14 cellular contexts compared by ENCODE assay signal in the genomic region with DNA sequence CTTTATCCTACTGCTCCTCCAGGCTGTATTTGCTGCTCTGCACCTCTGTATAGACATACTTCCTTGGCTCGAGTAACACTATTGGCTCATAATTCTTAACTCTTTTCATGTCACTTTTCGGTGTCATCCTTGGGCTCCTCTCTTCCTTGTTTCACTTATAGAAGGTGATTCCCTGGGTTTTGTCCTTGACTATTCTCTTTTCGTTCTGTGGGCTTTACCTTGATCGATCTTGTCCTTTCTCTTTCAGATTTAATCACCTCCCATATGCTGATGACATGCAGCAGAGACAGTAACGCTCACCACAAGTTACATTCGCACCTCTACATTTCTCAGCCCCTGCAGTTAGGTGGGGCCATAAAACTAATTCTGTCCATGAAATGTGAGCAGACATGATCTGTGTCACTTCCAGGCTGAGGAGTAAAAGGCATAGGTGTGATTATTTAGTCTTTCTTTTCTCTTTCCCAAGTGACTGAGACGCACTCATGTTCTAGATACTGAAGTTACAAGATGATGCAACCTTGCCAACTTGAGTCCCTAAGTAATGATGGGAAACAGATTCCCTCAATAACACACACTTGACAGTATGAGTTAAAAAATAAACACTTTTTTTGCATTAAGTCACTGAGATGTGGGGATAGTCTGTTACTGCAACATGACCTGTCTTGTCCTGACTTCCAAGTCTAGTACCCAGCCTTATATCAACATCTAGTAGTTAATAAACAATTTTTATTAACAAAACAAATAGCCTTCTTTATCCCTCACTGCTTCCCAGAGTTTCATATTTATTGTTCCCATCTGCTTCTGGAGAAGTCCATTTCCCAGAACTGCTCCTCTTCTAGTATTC. TPM values are rescaled to one million over a fixed set of nuclear protein-coding genes. Genes with fewer than 3 reads are reported as not detected.
DNase-seq lines count a peak whose midpoint lies in the region; ATAC-seq and TF ChIP-seq lines count a peak whose summit lies in the region.
"Had no signal": no experiment of that assay in that cellular context is flagged by ENCODE, and none has a peak within 500 bp of the region (broad histone marks: within the 10 kb centered on the region; RNA-seq: fewer than 3 reads in every experiment).

No MANE protein-coding gene starts in this region.

- POLR2A ChIA-PET in activated CD8-positive, alpha-beta T cell treated with anti-CD3 and anti-CD28 coated beads for 36 hours (lab: Charles Lee): no interaction called here
- POLR2A ChIA-PET in activated CD8-positive, alpha-beta T cell treated with anti-CD3 and anti-CD28 coated beads, Interleukin-2, amount 10 ng/mL, durations not matched to agents 7 days and 5 days (lab: Charles Lee): no interaction called here
- POLR2A ChIA-PET in CD4-positive, alpha-beta T cell (lab: Charles Lee): no interaction called here

- no peak for TF ChIP-seq CTCF in activated CD8-positive, alpha-beta T cell treated with anti-CD3 and anti-CD28 coated beads for 36 hours (IDR thresholded peaks at IDR 0.05)
- no peak for TF ChIP-seq CTCF in CD4-positive, alpha-beta T cell (IDR thresholded peaks at IDR 0.05)

- no peaks in the 10 kb centered on the region for H3K9me3 Mint-ChIP-seq in activated CD8-positive, alpha-beta T cell treated with anti-CD3 and anti-CD28 coated beads for 36 hours
- no peaks in the 10 kb centered on the region for H3K9me3 Mint-ChIP-seq in activated CD8-positive, alpha-beta T cell treated with anti-CD3 and anti-CD28 coated beads, Interleukin-2, amount 10 ng/mL, durations not matched to agents 7 days and 5 days (ENCODE audit: insufficient read depth)
- H3K9me3 Mint-ChIP-seq in stimulated activated memory B cell treated with anti-CD40 and anti-IgM and Interleukin-4, amounts not matched to agents 10 μg/mL and 1 μg/mL and 100 μg/mL, for 72 hours: no peaks in the 10 kb centered on the region
- H3K9me3 Mint-ChIP-seq in CD4-positive, alpha-beta T cell: no peaks in the 10 kb centered on the region

- H3K27ac ChIP-seq in CD4-positive, alpha-beta T cell (ENCODE audit: low read depth, low read length): no peak overlapping the region

- no peaks in the 10 kb centered on the region for H3K9me3 ChIP-seq in CD4-positive, alpha-beta T cell (ENCODE audit: control insufficient read depth, low read length)

- no peak overlapping the region for H3K27ac Mint-ChIP-seq in activated CD8-positive, alpha-beta T cell treated with anti-CD3 and anti-CD28 coated beads for 36 hours
- H3K27ac Mint-ChIP-seq in activated CD8-positive, alpha-beta T cell treated with anti-CD3 and anti-CD28 coated beads, Interleukin-2, amount 10 ng/mL, durations not matched to agents 7 days and 5 days: no peak overlapping the region
- H3K27ac Mint-ChIP-seq in stimulated activated memory B cell treated with anti-CD40 and anti-IgM and Interleukin-4, amounts not matched to agents 10 μg/mL and 1 μg/mL and 100 μg/mL, for 72 hours: no peak overlapping the region
- H3K27ac Mint-ChIP-seq in CD4-positive, alpha-beta T cell: no peak overlapping the region

- CTCF ChIA-PET in activated CD8-positive, alpha-beta T cell treated with anti-CD3 and anti-CD28 coated beads for 36 hours (lab: Charles Lee): interaction anchor here (0.8 kb wide), 1 partner anchor 44 kb away, joined by 3 read pairs; no protein-coding TSS in a partner anchor
- CTCF ChIA-PET in activated CD8-positive, alpha-beta T cell treated with anti-CD3 and anti-CD28 coated beads, Interleukin-2, amount 10 ng/mL, durations not matched to agents 7 days and 5 days (lab: Charles Lee): no interaction called here
- CTCF ChIA-PET in CD4-positive, alpha-beta T cell (lab: Charles Lee): no interaction called here

- intact Hi-C loops in activated CD8-positive, alpha-beta T cell treated with anti-CD3 and anti-CD28 coated beads for 36 hours (cut with micrococcal nuclease): no loop called here
- intact Hi-C loops in CD4-positive, alpha-beta T cell (cut with DNase I, micrococcal nuclease): no loop called here

- H3K4me1 Mint-ChIP-seq in activated CD8-positive, alpha-beta T cell treated with anti-CD3 and anti-CD28 coated beads for 36 hours (ENCODE audit: low read depth): peaks cover 2% of the 10 kb centered on the region
- peaks cover 8% of the 10 kb centered on the region for H3K4me1 Mint-ChIP-seq in activated CD8-positive, alpha-beta T cell treated with anti-CD3 and anti-CD28 coated beads, Interleukin-2, amount 10 ng/mL, durations not matched to agents 7 days and 5 days (ENCODE audit: low read depth)
- H3K4me1 Mint-ChIP-seq in stimulated activated memory B cell treated with anti-CD40 and anti-IgM and Interleukin-4, amounts not matched to agents 10 μg/mL and 1 μg/mL and 100 μg/mL, for 72 hours: peaks cover 5% of the 10 kb centered on the region
- H3K4me1 Mint-ChIP-seq in CD4-positive, alpha-beta T cell (ENCODE audit: low read depth): no peaks in the 10 kb centered on the region

- no peaks in the 10 kb centered on the region for H3K27me3 ChIP-seq in CD4-positive, alpha-beta T cell (ENCODE audit: control insufficient read depth, insufficient read depth, low read length)

- H3K4me3 Mint-ChIP-seq in activated CD8-positive, alpha-beta T cell treated with anti-CD3 and anti-CD28 coated beads for 36 hours: no peak overlapping the region
- H3K4me3 Mint-ChIP-seq in activated CD8-positive, alpha-beta T cell treated with anti-CD3 and anti-CD28 coated beads, Interleukin-2, amount 10 ng/mL, durations not matched to agents 7 days and 5 days: no peak overlapping the region
- H3K4me3 Mint-ChIP-seq in stimulated activated memory B cell treated with anti-CD40 and anti-IgM and Interleukin-4, amounts not matched to agents 10 μg/mL and 1 μg/mL and 100 μg/mL, for 72 hours: no peak overlapping the region
- H3K4me3 Mint-ChIP-seq in CD4-positive, alpha-beta T cell: no peak overlapping the region

- ATAC-seq in activated CD8-positive, alpha-beta T cell treated with anti-CD3 and anti-CD28 coated beads for 36 hours: peak; percentile 71
- no peak for ATAC-seq in activated CD8-positive, alpha-beta T cell treated with anti-CD3 and anti-CD28 coated beads, Interleukin-2, amount 10 ng/mL, durations not matched to agents 7 days and 5 days
- peak; percentile 81 for ATAC-seq in GM21529 (IDR thresholded peaks at IDR 0.05; ENCODE audit: unreplicated experiment)
- peak; percentile 57 for ATAC-seq in HG03139 (IDR thresholded peaks at IDR 0.05; ENCODE audit: unreplicated experiment)
- peak; percentile 52 for ATAC-seq in stimulated activated memory B cell treated with anti-CD40 and anti-IgM and Interleukin-4, amounts not matched to agents 10 μg/mL and 1 μg/mL and 100 μg/mL, for 72 hours
- no peak for ATAC-seq in CD4-positive, alpha-beta T cell (ENCODE audit: poor library complexity)
- ATAC-seq: HCT116 had no signal

- peaks cover 2% of the 10 kb centered on the region for H3K27me3 Mint-ChIP-seq in activated CD8-positive, alpha-beta T cell treated with anti-CD3 and anti-CD28 coated beads for 36 hours
- H3K27me3 Mint-ChIP-seq in activated CD8-positive, alpha-beta T cell treated with anti-CD3 and anti-CD28 coated beads, Interleukin-2, amount 10 ng/mL, durations not matched to agents 7 days and 5 days (ENCODE audit: low read depth): peaks cover 8% of the 10 kb centered on the region
- no peaks in the 10 kb centered on the region for H3K27me3 Mint-ChIP-seq in stimulated activated memory B cell treated with anti-CD40 and anti-IgM and Interleukin-4, amounts not matched to agents 10 μg/mL and 1 μg/mL and 100 μg/mL, for 72 hours
- peaks cover 15% of the 10 kb centered on the region for H3K27me3 Mint-ChIP-seq in CD4-positive, alpha-beta T cell

- DNase-seq in activated CD8-positive, alpha-beta T cell treated with anti-CD3 and anti-CD28 coated beads for 36 hours: peak; percentile 7
- no peak for DNase-seq in activated CD8-positive, alpha-beta T cell treated with anti-CD3 and anti-CD28 coated beads, Interleukin-2, amount 10 ng/mL, durations not matched to agents 7 days and 5 days
- DNase-seq in CD4-positive, alpha-beta T cell: no peak
- no peak for DNase-seq in T1000 (lab: John Stamatoyannopoulos, UW)
- DNase-seq in effector CD8-positive, alpha-beta T cell (lab: John Stamatoyannopoulos, UW): no peak
- DNase-seq: activated gamma-delta T cell treated with Interleukin-2 at 50 U/mL for 16 hours, cerebellar nuclear complex, NCI-H446 had no signal

- no peaks in the 10 kb centered on the region for H3K36me3 Mint-ChIP-seq in activated CD8-positive, alpha-beta T cell treated with anti-CD3 and anti-CD28 coated beads for 36 hours (ENCODE audit: low read depth)
- H3K36me3 Mint-ChIP-seq in activated CD8-positive, alpha-beta T cell treated with anti-CD3 and anti-CD28 coated beads, Interleukin-2, amount 10 ng/mL, durations not matched to agents 7 days and 5 days (ENCODE audit: low read depth): no peaks in the 10 kb centered on the region
- no peaks in the 10 kb centered on the region for H3K36me3 Mint-ChIP-seq in stimulated activated memory B cell treated with anti-CD40 and anti-IgM and Interleukin-4, amounts not matched to agents 10 μg/mL and 1 μg/mL and 100 μg/mL, for 72 hours
- H3K36me3 Mint-ChIP-seq in CD4-positive, alpha-beta T cell (ENCODE audit: low read depth): no peaks in the 10 kb centered on the region

RNA-seq across cellular contexts. Expression of a gene that starts 49.9 kb away (rescaled TPM):
- total RNA-seq in activated CD8-positive, alpha-beta T cell treated with anti-CD3 and anti-CD28 coated beads for 36 hours: not detected
- not detected for total RNA-seq in activated CD8-positive, alpha-beta T cell treated with anti-CD3 and anti-CD28 coated beads, Interleukin-2, amount 10 ng/mL, durations not matched to agents 7 days and 5 days
- not detected for total RNA-seq in CD4-positive, alpha-beta T cell
- total RNA-seq: Daoy, fibroblast of villous mesenchyme had no signal

Comparison
In these comparisons a context has a peak if more than half of its experiments do, and no peak if none do; other contexts are left out.
1. ATAC-seq: peak in activated CD8-positive, alpha-beta T cell treated with anti-CD3 and anti-CD28 coated beads for 36 hours (single experiment), GM21529 (single experiment), HG03139 (single experiment) and stimulated activated memory B cell treated with anti-CD40 and anti-IgM and Interleukin-4, amounts not matched to agents 10 μg/mL and 1 μg/mL and 100 μg/mL, for 72 hours (single experiment); none in activated CD8-positive, alpha-beta T cell treated with anti-CD3 and anti-CD28 coated beads, Interleukin-2, amount 10 ng/mL, durations not matched to agents 7 days and 5 days (single experiment) and CD4-positive, alpha-beta T cell (single experiment).